Comparison of ENCODE assay signal across 1 cellular context in the genomic region with DNA sequence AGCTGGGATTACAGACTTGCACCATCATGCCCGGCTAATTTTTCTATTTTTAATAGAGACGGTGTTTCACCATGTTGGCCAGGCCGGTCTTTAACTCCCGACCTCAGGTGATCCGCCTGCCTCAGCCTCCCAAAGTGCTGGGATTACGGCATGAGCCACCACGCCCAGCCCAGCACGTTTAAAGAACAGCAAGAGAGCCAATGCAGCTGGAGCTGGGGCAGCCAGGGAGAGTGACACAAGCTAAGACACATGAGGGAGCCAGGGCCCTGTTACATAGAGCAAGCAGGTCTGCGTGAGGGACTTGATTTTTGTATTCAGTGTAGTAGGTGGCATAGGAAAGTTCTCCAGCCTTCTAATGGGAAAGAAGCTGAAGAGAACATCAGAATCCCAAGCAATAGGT.
TF ChIP-seq lines count a peak whose summit lies in the region.

No MANE protein-coding gene starts in this region.

TF ChIP-seq in GM23338, 12 proteins besides CTCF, POLR2A, EP300 and RAD21 (continued from another document):
- TF ChIP-seq EZH2phosphoT487 (IDR thresholded peaks at IDR 0.05; ENCODE audit: unreplicated experiment) = no peak
- TF ChIP-seq ETS1 (IDR thresholded peaks at IDR 0.05) = no peak
- no peak for TF ChIP-seq CREB1 (CRISPR knock-in tag; IDR thresholded peaks at IDR 0.05; ENCODE audit: low read depth)
